In the genomic region with DNA sequence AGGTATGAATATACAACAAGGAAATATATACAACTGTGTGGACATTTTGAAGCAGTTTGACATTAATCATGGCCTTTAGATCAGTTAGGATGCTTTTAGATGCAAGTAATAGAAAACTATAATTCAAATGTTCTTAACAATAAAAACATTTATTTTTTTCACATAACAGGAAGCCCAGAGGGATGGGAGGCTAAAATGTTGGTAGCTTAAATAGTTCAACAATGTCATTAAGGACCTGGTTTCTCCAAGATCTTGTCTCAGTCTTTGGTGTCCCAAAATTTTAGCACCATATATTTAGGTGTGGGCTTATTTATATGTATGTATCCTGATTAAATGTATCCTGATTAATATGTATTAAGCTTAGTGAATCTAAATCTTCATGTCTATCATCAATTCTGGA, we compare ENCODE assay signal across 11 cellular contexts.
"Had no signal": no experiment of that assay in that cellular context is flagged by ENCODE, and none has a peak within 500 bp of the region (broad histone marks: within the 10 kb centered on the region; RNA-seq: fewer than 3 reads in every experiment).

No MANE protein-coding gene starts in this region.

- H3K36me3 ChIP-seq: HAP-1 had no signal

- H3K9ac ChIP-seq: GM23248 had no signal

- H3K4me3 ChIP-seq: GM23248, GM23338, HAP-1 had no signal

- H3K9me3 ChIP-seq: HAP-1 had no signal

- H3K27ac ChIP-seq: GM23248 had no signal

- H3K4me2 ChIP-seq: GM23338 had no signal

- H3K27ac Mint-ChIP-seq: GM23338, H9, HFFc6 had no signal

- H3K4me1 Mint-ChIP-seq: GM23338 had no signal

- H3K4me1 ChIP-seq: HAP-1 had no signal

- DNase-seq: GM23248, GOT3, H7, H9, HCEC 1CT, HFFc6 had no signal

- ATAC-seq: GM23338, HCT116 had no signal

- FAIRE-seq: H1, H54 had no signal

- H3K4me3 Mint-ChIP-seq: GM23338, H9, HFFc6 had no signal

- H3K9me3 Mint-ChIP-seq: HFFc6 had no signal
